14 cellular contexts compared by ENCODE assay signal in genomic region chr15:86328658-86329057, GRCh38.
A peak's percentile ranks its signal among the peaks of the same experiment; 100 is the strongest.
DNase-seq lines count a peak whose midpoint lies in the region; ATAC-seq and TF ChIP-seq lines count a peak whose summit lies in the region.
"Had no signal": no experiment of that assay in that cellular context is flagged by ENCODE, and none has a peak within 500 bp of the region (broad histone marks: within the 10 kb centered on the region; RNA-seq: fewer than 3 reads in every experiment).

No MANE protein-coding gene starts in this region.

- DNase-seq in RWPE1 (ENCODE audit: low spot score) (no peak), left kidney (ENCODE audit: low read depth, low spot score) (peak; percentile 19), ovary (no peak), NCI-H2029 treated with DMSO at 0.1 percent for 48 hours (lab: John Stamatoyannopoulos, UW) (no peak)
- DNase-seq: CD8-positive, alpha-beta T cell; COR-L47; DMS153; DMS79 treated with DMSO at 0.1 percent for 48 hours; EL; GDM1; IMR-90 had no signal

- no peak for TF ChIP-seq EP300 in ovary (IDR thresholded peaks at IDR 0.05)

- no peaks in the 10 kb centered on the region for H3K27me3 ChIP-seq in ovary

- H3K36me3 ChIP-seq in HEK293 (ENCODE audit: control insufficient read depth in 2 of 2, insufficient read depth in 1 of 2, low read length in 2 of 2) (no peaks in the 10 kb centered on the region), ovary (no peaks in the 10 kb centered on the region)

- CTCF ChIA-PET in HEK293 (lab: Yijun Ruan, JAX), result no interaction called here
- CTCF ChIA-PET in RWPE1 (lab: Yijun Ruan, JAX), result interaction anchor here (0.7 kb wide), 1 partner anchor 409 kb away, joined by 3 read pairs; no protein-coding TSS in a partner anchor

- H3K4me3 ChIP-seq in HEK293 (ENCODE audit: low read depth, low read length) (no peak overlapping the region), ovary (no peak overlapping the region)

- no peak for TF ChIP-seq CTCF in HEK293 (tag by site-specific recombination; IDR thresholded peaks at IDR 0.05)
- no peak for TF ChIP-seq CTCF in RWPE1 (conservative IDR thresholded peaks at IDR 0.05; ENCODE audit: low read depth)
- TF ChIP-seq CTCF in ovary (IDR thresholded peaks at IDR 0.05), result no peak

- H3K4me1 ChIP-seq in HEK293 (ENCODE audit: control insufficient read depth, insufficient read depth, low read length) (peaks cover 15% of the 10 kb centered on the region; the same call in 1 of the 2 replicates), ovary (ENCODE audit: insufficient read depth) (no peaks in the 10 kb centered on the region)

- ATAC-seq in HG02588 (IDR thresholded peaks at IDR 0.05; ENCODE audit: unreplicated experiment), result no peak
- ATAC-seq: CD8-positive, alpha-beta T cell; HCT116 had no signal

- no peak overlapping the region for H3K27ac ChIP-seq in HEK293 (ENCODE audit: extremely low read depth, low read depth, low read length)
- peak overlapping the region; percentile 72 for H3K27ac ChIP-seq in RWPE1
- H3K27ac ChIP-seq in ovary, result no peak overlapping the region

- POLR2A ChIA-PET in HEK293 (lab: Yijun Ruan, JAX) (no interaction called here), RWPE1 (lab: Yijun Ruan, JAX; ENCODE audit: low non-redundant PET) (no interaction called here)

- H3K9me3 ChIP-seq in HEK293 (ENCODE audit: control insufficient read depth, insufficient read depth, low read depth, low read length) (no peaks in the 10 kb centered on the region), ovary (peaks cover 0 to 4% of the 10 kb centered on the region in 2 donors)

- no peak for TF ChIP-seq POLR2A in ovary (IDR thresholded peaks at IDR 0.05)

- intact Hi-C loops in ovary (cut with DNase I), result no loop called here

- WGBS in ovary, 3 donors, result 45 to 53% (median 48%) methylated on average over 2 of the region's 2 CpGs

TF ChIP-seq in HEK293, 187 proteins besides CTCF, POLR2A, EP300 and RAD21:
- TF ChIP-seq REST (tag by site-specific recombination; IDR thresholded peaks at IDR 0.05) (peak; percentile 38; the same call in 1 of the 2 replicates), ZSCAN4 (tag by site-specific recombination; IDR thresholded peaks at IDR 0.05) (no peak)
